ENCODE assay signal across 9 cellular contexts in genomic region chr6:162442675-162443074, GRCh38.
DNase-seq lines count a peak whose midpoint lies in the region; ATAC-seq, FAIRE-seq and TF ChIP-seq lines count a peak whose summit lies in the region.
"Had no signal": no experiment of that assay in that cellular context is flagged by ENCODE, and none has a peak within 500 bp of the region (broad histone marks: within the 10 kb centered on the region; RNA-seq: fewer than 3 reads in every experiment).

No MANE protein-coding gene starts in this region.

- peak; percentile 86 for DNase-seq in GM23338 (ENCODE audit: low spot score)
- DNase-seq in NCI-H748 (lab: John Stamatoyannopoulos, UW; ENCODE audit: unreplicated experiment) = peak; percentile 58
- DNase-seq in fibroblast of lung (ENCODE audit: low read depth in 2 of 2) = peak; percentile 1 to 17
- DNase-seq in activated CD4-positive, alpha-beta memory T cell treated with anti-CD3 and anti-CD28 coated beads for 36 hours = no peak
- DNase-seq in NCI-H128 (lab: John Stamatoyannopoulos, UW; ENCODE audit: unreplicated experiment) = no peak
- DNase-seq in GM12891 (ENCODE audit: insufficient read length, low spot score) = no peak
- DNase-seq: dermis blood vessel endothelial cell had no signal

- CTCF ChIA-PET in activated CD4-positive, alpha-beta memory T cell treated with anti-CD3 and anti-CD28 coated beads for 36 hours (lab: Charles Lee) = no interaction called here

- H3K36me3 ChIP-seq in GM23338 (ENCODE audit: insufficient read depth) = no peaks in the 10 kb centered on the region
- no peaks in the 10 kb centered on the region for H3K36me3 ChIP-seq in fibroblast of lung (ENCODE audit: control insufficient read depth, insufficient read depth, low read length)
- H3K36me3 ChIP-seq in neural cell (ENCODE audit: insufficient read depth, low read length) = no peaks in the 10 kb centered on the region

- H3K4me2 ChIP-seq in GM23338 = no peak overlapping the region
- H3K4me2 ChIP-seq in fibroblast of lung (ENCODE audit: extremely low read depth, insufficient read depth, low read length) = no peak overlapping the region
- H3K4me2 ChIP-seq in neural cell (ENCODE audit: low read length) = no peak overlapping the region

- H3K4me1 Mint-ChIP-seq in GM23338 = peaks cover 31% of the 10 kb centered on the region
- no peaks in the 10 kb centered on the region for H3K4me1 Mint-ChIP-seq in activated CD4-positive, alpha-beta memory T cell treated with anti-CD3 and anti-CD28 coated beads for 36 hours (ENCODE audit: low read depth)

- ATAC-seq in GM23338 = peak; percentile 100
- ATAC-seq in GM21529 (IDR thresholded peaks at IDR 0.05; ENCODE audit: unreplicated experiment) = no peak

- no peak for TF ChIP-seq POLR2A in GM12891 (IDR thresholded peaks at IDR 0.05; ENCODE audit: low read depth, low read length)

- H3K4me3 Mint-ChIP-seq in GM23338 = no peak overlapping the region
- H3K4me3 Mint-ChIP-seq in activated CD4-positive, alpha-beta memory T cell treated with anti-CD3 and anti-CD28 coated beads for 36 hours = no peak overlapping the region

- no peak overlapping the region for H3K27ac Mint-ChIP-seq in GM23338
- H3K27ac Mint-ChIP-seq in activated CD4-positive, alpha-beta memory T cell treated with anti-CD3 and anti-CD28 coated beads for 36 hours = no peak overlapping the region

- peak; percentile 90 to 92 for TF ChIP-seq CTCF in GM23338 (conservative IDR thresholded peaks at IDR 0.05; ENCODE audit: low read depth in 2 of 2)
- TF ChIP-seq CTCF in fibroblast of lung (conservative IDR thresholded peaks at IDR 0.05 in 1 of 2, IDR thresholded peaks at IDR 0.05 in 1 of 2; ENCODE audit: low read depth in 1 of 2, low read length in 2 of 2) = peak in 1 of 2 donors; percentile 33
- peak; percentile 54 for TF ChIP-seq CTCF in neural cell (IDR thresholded peaks at IDR 0.05; ENCODE audit: poor library complexity, severe bottlenecking)

- H3K27me3 ChIP-seq in GM23338 (ENCODE audit: insufficient read depth) (no peaks in the 10 kb centered on the region), fibroblast of lung (ENCODE audit: control insufficient read depth, insufficient read depth, low read length) (no peaks in the 10 kb centered on the region), neural cell (ENCODE audit: insufficient read depth, low read depth, low read length) (no peaks in the 10 kb centered on the region)

- POLR2A ChIA-PET in activated CD4-positive, alpha-beta memory T cell treated with anti-CD3 and anti-CD28 coated beads for 36 hours (lab: Charles Lee) = no interaction called here

- H2AFZ ChIP-seq in GM23338 (peak overlapping the region; percentile 56; the same call in 1 of the 2 replicates), fibroblast of lung (ENCODE audit: low read length) (no peak overlapping the region), neural cell (ENCODE audit: low read depth, low read length) (no peak overlapping the region)

- peaks cover 20% of the 10 kb centered on the region for H3K36me3 Mint-ChIP-seq in GM23338 (ENCODE audit: low read depth)
- H3K36me3 Mint-ChIP-seq in activated CD4-positive, alpha-beta memory T cell treated with anti-CD3 and anti-CD28 coated beads for 36 hours = peaks cover 10% of the 10 kb centered on the region

- no peak for FAIRE-seq in GM12891 (lab: Jason Lieb, UNC)

- peaks cover 17% of the 10 kb centered on the region for H3K4me1 ChIP-seq in GM23338 (ENCODE audit: insufficient read depth)
- H3K4me1 ChIP-seq in fibroblast of lung (ENCODE audit: control insufficient read depth, extremely low read depth, insufficient read depth, low read length) = no peaks in the 10 kb centered on the region

- no peaks in the 10 kb centered on the region for H3K27me3 Mint-ChIP-seq in GM23338 (ENCODE audit: insufficient read depth, low read depth, poor library complexity)
- H3K27me3 Mint-ChIP-seq in activated CD4-positive, alpha-beta memory T cell treated with anti-CD3 and anti-CD28 coated beads for 36 hours = no peaks in the 10 kb centered on the region

- H3K9me3 ChIP-seq in fibroblast of lung (ENCODE audit: control insufficient read depth, insufficient read depth, low read depth, low read length) (no peaks in the 10 kb centered on the region), neural cell (ENCODE audit: low read length) (no peaks in the 10 kb centered on the region)

- intact Hi-C loops in activated CD4-positive, alpha-beta memory T cell treated with anti-CD3 and anti-CD28 coated beads for 36 hours (cut with micrococcal nuclease) = no loop called here

- H3F3A ChIP-seq in GM23338 (replicated peaks; ENCODE audit: low read depth) (no peaks in the 10 kb centered on the region), neural cell (ENCODE audit: insufficient read depth, low read length, poor library complexity, severe bottlenecking) (peaks cover 5% of the 10 kb centered on the region)

- peak; percentile 61 for TF ChIP-seq RAD21 in neural cell (conservative IDR thresholded peaks at IDR 0.05)

- H3K9me2 ChIP-seq in GM23338 (ENCODE audit: insufficient read depth) (no peaks in the 10 kb centered on the region; the same call in 1 of the 2 replicates), neural cell (ENCODE audit: insufficient read depth, low read length) (no peaks in the 10 kb centered on the region)

- TF ChIP-seq EP300 in neural cell (conservative IDR thresholded peaks at IDR 0.05; ENCODE audit: poor library complexity, severe bottlenecking) = no peak

- H3K4me3 ChIP-seq in GM23338 = no peak overlapping the region
- no peak overlapping the region for H3K4me3 ChIP-seq in fibroblast of lung (replicated peaks in 1 of 4; ENCODE audit: control extremely low read depth in 1 of 4, insufficient read depth in 1 of 4, low read depth in 3 of 4, low read length in 4 of 4)
- no peak overlapping the region for H3K4me3 ChIP-seq in neural cell (ENCODE audit: low read length)

- H4K20me1 ChIP-seq in GM23338 (replicated peaks; ENCODE audit: insufficient read depth) (no peaks in the 10 kb centered on the region), fibroblast of lung (ENCODE audit: control insufficient read depth, extremely low read depth, insufficient read depth, low read length) (no peaks in the 10 kb centered on the region), neural cell (ENCODE audit: insufficient read depth) (no peaks in the 10 kb centered on the region)

- no peak overlapping the region for H3K9ac ChIP-seq in fibroblast of lung (ENCODE audit: insufficient read depth, low read length)
- no peak overlapping the region for H3K9ac ChIP-seq in neural cell (ENCODE audit: low read length)

- H3K79me2 ChIP-seq in GM23338 (replicated peaks; ENCODE audit: insufficient read depth) = no peaks in the 10 kb centered on the region
- no peaks in the 10 kb centered on the region for H3K79me2 ChIP-seq in fibroblast of lung (ENCODE audit: control insufficient read depth, insufficient read depth, low read length)
- no peaks in the 10 kb centered on the region for H3K79me2 ChIP-seq in neural cell (replicated peaks; ENCODE audit: insufficient read depth, low read length)

- H3K27ac ChIP-seq in GM23338 (ENCODE audit: low read depth) = no peak overlapping the region
- H3K27ac ChIP-seq in fibroblast of lung (ENCODE audit: insufficient read depth, low read length) = no peak overlapping the region
- peak overlapping the region; percentile 8 for H3K27ac ChIP-seq in neural cell (ENCODE audit: low read length)

- peaks cover 21% of the 10 kb centered on the region for H3K9me3 Mint-ChIP-seq in GM23338
- peaks cover 18% of the 10 kb centered on the region for H3K9me3 Mint-ChIP-seq in activated CD4-positive, alpha-beta memory T cell treated with anti-CD3 and anti-CD28 coated beads for 36 hours

TF ChIP-seq in GM23338, 12 proteins besides CTCF, POLR2A, EP300 and RAD21 (continues in another document):
- TF ChIP-seq ZNF114 (CRISPR knock-in tag; IDR thresholded peaks at IDR 0.05) = no peak
- TF ChIP-seq STAT1 (IDR thresholded peaks at IDR 0.05; ENCODE audit: unreplicated experiment) = no peak
- TF ChIP-seq POLR2AphosphoS5 (IDR thresholded peaks at IDR 0.05; ENCODE audit: low read depth) = no peak

TF ChIP-seq in neural cell, 6 proteins besides CTCF, POLR2A, EP300 and RAD21:
- TF ChIP-seq MXI1 (conservative IDR thresholded peaks at IDR 0.05; ENCODE audit: poor library complexity, severe bottlenecking) (no peak), SMC3 (conservative IDR thresholded peaks at IDR 0.05; ENCODE audit: poor library complexity) (peak; percentile 60)

TF ChIP-seq in GM12891, 5 proteins besides CTCF, POLR2A, EP300 and RAD21:
- TF ChIP-seq SPI1 (IDR thresholded peaks at IDR 0.05; ENCODE audit: low read depth, low read length) (no peak), POU2F2 (IDR thresholded peaks at IDR 0.05; ENCODE audit: low read depth, low read length) (no peak), PAX5 (IDR thresholded peaks at IDR 0.05; ENCODE audit: insufficient read depth, low read length, severe bottlenecking) (no peak), TAF1 (IDR thresholded peaks at IDR 0.05; ENCODE audit: low read depth, low read length) (no peak), POLR2AphosphoS5 (IDR thresholded peaks at IDR 0.05; ENCODE audit: low read depth, low read length) (no peak)

Comparison
In these comparisons a context has a peak if more than half of its experiments do, and no peak if none do; other contexts are left out.
1. DNase-seq: peak in GM23338 (single experiment), NCI-H748 (single experiment) and fibroblast of lung (2 of 2); none in activated CD4-positive, alpha-beta memory T cell treated with anti-CD3 and anti-CD28 coated beads for 36 hours (single experiment), NCI-H128 (single experiment) and GM12891 (single experiment).